ENCODE assay signal across 24 cellular contexts in the genomic region with DNA sequence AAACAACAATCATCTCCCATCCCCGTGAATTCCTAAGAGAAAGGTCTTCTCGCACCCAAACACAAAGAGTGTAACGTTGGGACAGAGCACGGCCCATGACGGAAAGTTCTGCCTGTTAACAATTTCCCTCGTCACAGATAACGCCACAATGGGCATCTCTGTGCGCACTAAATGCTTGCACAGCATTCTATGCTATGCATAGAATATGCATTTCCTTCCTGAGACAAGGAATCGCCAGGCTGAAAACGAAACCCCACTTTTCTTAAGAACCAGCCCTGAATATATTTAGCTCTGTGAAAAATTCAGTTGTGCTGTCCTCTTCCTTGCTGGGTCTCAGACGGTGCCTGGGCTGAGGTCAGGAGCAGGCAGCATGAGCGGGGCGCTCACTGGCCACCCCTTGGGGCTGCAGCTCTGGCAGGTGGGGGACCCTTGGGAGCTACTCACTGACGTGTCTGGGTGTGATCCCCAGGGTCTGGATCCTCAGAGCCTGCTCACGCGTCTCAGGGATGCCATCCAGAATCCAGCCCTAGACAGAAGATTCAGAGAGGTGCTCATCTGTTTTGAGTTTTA.
"Had no signal": no experiment of that assay in that cellular context is flagged by ENCODE, and none has a peak within 500 bp of the region (broad histone marks: within the 10 kb centered on the region; RNA-seq: fewer than 3 reads in every experiment).

No MANE protein-coding gene starts in this region.

- H3K27me3 ChIP-seq: adrenal gland, MG63 had no signal

- H3K36me3 ChIP-seq: adrenal gland, MG63 had no signal

- H2AFZ ChIP-seq: PC-9 had no signal

- H3K4me3 ChIP-seq: adrenal gland, MG63, PC-9 had no signal

- DNase-seq: activated CD4-positive, alpha-beta T cell treated with anti-CD3 and anti-CD28 coated beads for 48 hours; activated CD4-positive, alpha-beta T cell treated with anti-CD3 and anti-CD28 coated beads, Interleukin-2, amount 50 U/mL, for 4 hours; activated CD4-positive, CD25-positive, alpha-beta regulatory T cell treated with anti-CD3 and anti-CD28 coated beads, Interleukin-2, amount 50 U/mL, for 72 hours; activated CD8-positive, alpha-beta memory T cell treated with anti-CD3 and anti-CD28 coated beads, Interleukin-2, amount 50 U/mL, for 48 hours; activated CD8-positive, alpha-beta T cell treated with anti-CD3 and anti-CD28 coated beads, Interleukin-2, amount 10 ng/mL, durations not matched to agents 7 days and 5 days; activated naive CD4-positive, alpha-beta T cell treated with anti-CD3 and anti-CD28 coated beads, Interleukin-2, amount 50 U/mL, for 16 hours; activated naive CD8-positive, alpha-beta T cell treated with anti-CD3 and anti-CD28 coated beads, Interleukin-2, amount 10 ng/mL, durations not matched to agents 7 days and 5 days; activated T-cell treated with anti-CD3 and anti-CD28 coated beads, Interleukin-2, amount 50 U/mL, for 1 hour; adrenal gland; anterior cingulate cortex; central memory CD4-positive, alpha-beta T cell; KBM-7; MG63; NCI-H1105; NCI-H1436; NCI-H187; NCI-H2081; NCI-H446; NCI-H524; PC-9; SIG-M5; T-helper 17 cell; T-helper 9 cell had no signal

- H3K9me3 ChIP-seq: adrenal gland, MG63 had no signal

- H3K4me2 ChIP-seq: PC-9 had no signal

- H3K4me1 ChIP-seq: adrenal gland had no signal

- ATAC-seq: activated CD8-positive, alpha-beta T cell treated with anti-CD3 and anti-CD28 coated beads, Interleukin-2, amount 10 ng/mL, durations not matched to agents 7 days and 5 days; T-helper 17 cell; WTC11 had no signal

- H3K27ac ChIP-seq: adrenal gland, PC-9 had no signal
